8 cellular contexts compared by ENCODE assay signal in the genomic region with DNA sequence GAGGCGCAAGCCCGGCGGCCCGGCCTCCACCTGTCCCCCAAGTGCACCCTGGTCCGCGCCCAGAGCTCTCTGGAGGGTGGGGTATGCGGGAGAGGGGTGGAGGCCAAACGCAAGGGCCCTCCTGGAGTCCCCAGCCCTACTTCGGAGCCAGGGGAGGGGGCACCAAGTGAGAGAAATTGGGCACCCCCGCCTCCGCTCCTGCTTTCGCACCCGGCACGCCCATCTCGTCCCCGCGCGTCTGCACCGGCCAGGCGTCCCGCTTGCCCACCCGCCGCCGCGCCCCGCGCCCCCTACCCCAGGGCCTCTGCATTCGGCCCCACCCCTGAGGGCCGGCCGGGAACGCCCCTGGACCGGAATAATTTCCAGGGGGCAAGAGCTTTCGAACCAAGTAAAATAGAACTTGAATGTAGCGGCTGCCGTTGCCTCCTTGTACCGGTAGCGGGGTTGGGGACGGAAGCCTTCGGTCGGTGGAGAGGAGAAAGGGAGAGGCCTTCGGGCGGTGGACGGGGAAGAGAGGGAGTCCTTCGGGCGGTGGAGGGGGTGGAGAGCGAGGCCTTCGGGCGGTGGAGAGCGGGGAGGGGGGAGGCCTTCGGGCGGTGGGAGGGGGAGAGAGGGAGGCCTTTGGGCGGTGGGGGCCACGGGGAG. TPM values are rescaled to one million over a fixed set of nuclear protein-coding genes. Genes with fewer than 3 reads are reported as not detected.
A peak's percentile ranks its signal among the peaks of the same experiment; 100 is the strongest.
DNase-seq lines count a peak whose midpoint lies in the region; ATAC-seq and TF ChIP-seq lines count a peak whose summit lies in the region.

No MANE protein-coding gene starts in this region.

- DNase-seq in GM03348 (ENCODE audit: low spot score): peak; percentile 81
- DNase-seq in HL-60 (ENCODE audit: low read depth in 1 of 2, low spot score in 1 of 2): peak; percentile 34 to 51
- peak; percentile 64 for DNase-seq in SIG-M5 treated with dmso at 0.1 percent for 504 hours (lab: John Stamatoyannopoulos, UW; ENCODE audit: unreplicated experiment)
- no peak for DNase-seq in chondrocyte (ENCODE audit: low spot score)
- no peak for DNase-seq in lower lobe of right lung
- peak; percentile 21 for DNase-seq in superior temporal gyrus (ENCODE audit: extremely low spot score)
- DNase-seq in EL: no peak

- H3K4me1 ChIP-seq in lower lobe of right lung: peaks cover 36% of the 10 kb centered on the region

- no peaks in the 10 kb centered on the region for H3K9me3 Mint-ChIP-seq in chondrocyte (ENCODE audit: low read depth)

- intact Hi-C loops in lower lobe of right lung (cut with DNase I): no loop called here

- peak overlapping the region; percentile 96 for H3K4me3 Mint-ChIP-seq in chondrocyte (ENCODE audit: unreplicated experiment)

- H3K4me1 Mint-ChIP-seq in chondrocyte (ENCODE audit: low read depth): peaks cover 19% of the 10 kb centered on the region

- H3K36me3 ChIP-seq in lower lobe of right lung: peaks cover 16% of the 10 kb centered on the region

- ATAC-seq in lower lobe of right lung (peak; percentile 4 to 48), GM21526 (IDR thresholded peaks at IDR 0.05; ENCODE audit: low FRiP score, unreplicated experiment) (no peak)

- H3K27me3 Mint-ChIP-seq in chondrocyte (ENCODE audit: low read depth): no peaks in the 10 kb centered on the region

- no peak for TF ChIP-seq CTCF in HL-60 (IDR thresholded peaks at IDR 0.05; ENCODE audit: insufficient read depth, low read length)
- TF ChIP-seq CTCF in chondrocyte (IDR thresholded peaks at IDR 0.05): no peak
- TF ChIP-seq CTCF in lower lobe of right lung (IDR thresholded peaks at IDR 0.05): no peak

- H3K27me3 ChIP-seq in HL-60 (ENCODE audit: insufficient read depth, poor library complexity, severe bottlenecking) (peaks cover 8% of the 10 kb centered on the region), lower lobe of right lung (ENCODE audit: low read depth) (peaks cover 26% of the 10 kb centered on the region)

- H3K4me3 ChIP-seq in HL-60 (replicated peaks; ENCODE audit: insufficient read depth, low read length): peak overlapping the region; percentile 93
- peak overlapping the region; percentile 94 for H3K4me3 ChIP-seq in lower lobe of right lung

- H3K27ac Mint-ChIP-seq in chondrocyte (ENCODE audit: unreplicated experiment): peak overlapping the region; percentile 97

- H3K9me3 ChIP-seq in lower lobe of right lung: no peaks in the 10 kb centered on the region

- H3K27ac ChIP-seq in HL-60 (replicated peaks) (peak overlapping the region; percentile 88), lower lobe of right lung (peak overlapping the region; percentile 86)

- H3K36me3 Mint-ChIP-seq in chondrocyte (ENCODE audit: low read depth): peaks cover 2% of the 10 kb centered on the region

RNA-seq across cellular contexts. Expression of a gene that starts 0.7 kb away (rescaled TPM):
- total RNA-seq in chondrocyte: 165 to 193 TPM (median 192 TPM) in 3 replicates
- total RNA-seq in lower lobe of right lung: 93.6 TPM

RNA-seq across cellular contexts. Expression of a gene that starts 3.6 kb away (rescaled TPM):
- total RNA-seq in chondrocyte (7.7 to 9.2 TPM (median 7.7 TPM) in 3 replicates), lower lobe of right lung (13.5 TPM)

RNA-seq across cellular contexts. Expression of a gene that starts 6.2 kb away (rescaled TPM):
- total RNA-seq in chondrocyte (6.3 to 7.5 TPM (median 7.4 TPM) in 3 replicates), lower lobe of right lung (3.5 TPM)

RNA-seq across cellular contexts. Expression of a gene that starts 17.6 kb away (rescaled TPM):
- total RNA-seq in chondrocyte: 296 to 328 TPM (median 320 TPM) in 3 replicates
- total RNA-seq in lower lobe of right lung: 230 TPM

RNA-seq across cellular contexts. Expression of a gene that starts 37.8 kb away (rescaled TPM):
- total RNA-seq in chondrocyte (9.6 to 12.4 TPM (median 10.4 TPM) in 3 replicates), lower lobe of right lung (16.5 TPM)

Comparison
In these comparisons a context has a peak if more than half of its experiments do, and no peak if none do; other contexts are left out.
1. DNase-seq: peak in GM03348 (single experiment), HL-60 (2 of 2), SIG-M5 treated with dmso at 0.1 percent for 504 hours (single experiment) and superior temporal gyrus (single experiment); none in chondrocyte (single experiment), lower lobe of right lung (single experiment) and EL (single experiment).